In genomic region chr1:1858382-1859086, GRCh38 we compare ENCODE assay signal across 7 cellular contexts. TPM values are rescaled to one million over a fixed set of nuclear protein-coding genes. Genes with fewer than 3 reads are reported as not detected.
A peak's percentile ranks its signal among the peaks of the same experiment; 100 is the strongest.
DNase-seq lines count a peak whose midpoint lies in the region; ATAC-seq and TF ChIP-seq lines count a peak whose summit lies in the region.

No MANE protein-coding gene starts in this region.

- no peak overlapping the region for H2AFZ ChIP-seq in osteoblast (ENCODE audit: low read length)

- H3K27me3 ChIP-seq in foreskin keratinocyte (no peaks in the 10 kb centered on the region), osteoblast (ENCODE audit: insufficient read depth, low read length) (no peaks in the 10 kb centered on the region)

- peak overlapping the region; percentile 28 for H3K27ac ChIP-seq in foreskin keratinocyte
- peak overlapping the region; percentile 26 for H3K27ac ChIP-seq in osteoblast (ENCODE audit: low read depth, low read length)

- H3K4me1 ChIP-seq in foreskin keratinocyte (peaks cover 24% of the 10 kb centered on the region), osteoblast (ENCODE audit: insufficient read depth, low read length) (peaks cover 31% of the 10 kb centered on the region)

- TF ChIP-seq CTCF in foreskin keratinocyte (conservative IDR thresholded peaks at IDR 0.05) (peak; percentile 59), osteoblast (IDR thresholded peaks at IDR 0.05; ENCODE audit: extremely low read depth, low read depth, low read length) (peak; percentile 42)

- H3K9me3 ChIP-seq in osteoblast (ENCODE audit: low read depth, low read length): no peaks in the 10 kb centered on the region

- H3K4me2 ChIP-seq in osteoblast (ENCODE audit: insufficient read depth, low read length): peak overlapping the region; percentile 5

- in situ Hi-C loops in G401 (cut with HindIII; ENCODE audit: low sequenced_read_pairs): no loop called here

- no peak overlapping the region for H3K4me3 ChIP-seq in osteoblast (ENCODE audit: insufficient read depth, low read length)

- peaks cover 6% of the 10 kb centered on the region for H3K36me3 ChIP-seq in osteoblast (ENCODE audit: insufficient read depth, low read length)

- peak; percentile 57 for ATAC-seq in foreskin keratinocyte

- H4K20me1 ChIP-seq in osteoblast (ENCODE audit: insufficient read depth, low read length): peaks cover 88% of the 10 kb centered on the region

- peaks cover 99% of the 10 kb centered on the region for H3K79me2 ChIP-seq in osteoblast (ENCODE audit: insufficient read depth, low read length)

- DNase-seq in G401 (ENCODE audit: low spot score): peak; percentile 73
- peak; percentile 22 for DNase-seq in NCI-H2171 (lab: John Stamatoyannopoulos, UW)
- DNase-seq in activated effector memory CD4-positive, alpha-beta T cell treated with Interleukin-2 at 50 U/mL for 16 hours: peak; percentile 6
- DNase-seq in foreskin keratinocyte: peak; percentile 32 to 55
- peak; percentile 96 for DNase-seq in osteoblast (ENCODE audit: insufficient read length, low spot score, missing footprints)
- no peak for DNase-seq in effector CD8-positive, alpha-beta T cell (lab: John Stamatoyannopoulos, UW)
- no peak for DNase-seq in middle frontal gyrus (ENCODE audit: extremely low spot score, low spot score)

RNA-seq across cellular contexts. Expression of gene GNB1, which starts 32.4 kb away (rescaled TPM):
- total RNA-seq in G401 (2014; rRNA removed; shearing (Covaris generic)): 306 and 351 TPM in 2 replicates
- 251 and 257 TPM in 2 replicates for total RNA-seq in foreskin keratinocyte
- 195 and 222 TPM in 2 replicates for polyA plus RNA-seq in foreskin keratinocyte
- total RNA-seq in osteoblast: 84.6 and 88.7 TPM in 2 replicates

RNA-seq across cellular contexts. Expression of gene CALML6, which starts 56.5 kb away (rescaled TPM):
- total RNA-seq in G401 (2014; rRNA removed; shearing (Covaris generic)): not detected in 2 replicates
- total RNA-seq in foreskin keratinocyte (0.10 TPM in 1 of 2 replicates, not detected in the other), osteoblast (0.29 and 0.36 TPM in 2 replicates)
- polyA plus RNA-seq in foreskin keratinocyte: 0.06 and 0.15 TPM in 2 replicates

Comparison
In these comparisons a context has a peak if more than half of its experiments do, and no peak if none do; other contexts are left out.
1. DNase-seq: peak in G401 (single experiment), NCI-H2171 (single experiment), activated effector memory CD4-positive, alpha-beta T cell treated with Interleukin-2 at 50 U/mL for 16 hours (single experiment), foreskin keratinocyte (2 of 2) and osteoblast (single experiment); none in effector CD8-positive, alpha-beta T cell (single experiment) and middle frontal gyrus (single experiment).